19 cellular contexts compared by ENCODE assay signal in the genomic region with DNA sequence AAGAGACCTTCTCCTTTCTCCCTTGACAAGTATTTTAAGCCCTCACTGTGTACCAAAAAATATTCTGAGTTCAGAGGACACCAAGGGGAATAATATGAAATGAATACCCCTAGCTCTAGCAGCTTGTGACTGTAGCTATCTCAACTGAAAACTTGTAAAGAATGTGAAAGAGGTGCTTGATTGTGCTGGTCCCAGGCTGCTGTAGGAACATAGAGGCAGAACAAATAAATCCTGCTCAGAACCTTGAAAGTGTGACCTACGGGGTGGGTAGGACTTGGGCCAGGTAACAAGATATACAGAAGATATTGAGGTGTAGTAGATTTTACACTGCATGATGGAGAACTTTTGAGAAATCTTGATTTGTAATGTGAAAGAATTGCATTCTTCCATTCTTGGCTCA.
DNase-seq lines count a peak whose midpoint lies in the region; TF ChIP-seq lines count a peak whose summit lies in the region.
"Had no signal": no experiment of that assay in that cellular context is flagged by ENCODE, and none has a peak within 500 bp of the region (broad histone marks: within the 10 kb centered on the region; RNA-seq: fewer than 3 reads in every experiment).

No MANE protein-coding gene starts in this region.

- H3K36me3 ChIP-seq in thyroid gland = no peaks in the 10 kb centered on the region
- H3K36me3 ChIP-seq: BLaER1 had no signal

- peaks cover 7 to 9% of the 10 kb centered on the region in 2 donors for H3K4me1 ChIP-seq in thyroid gland
- H3K4me1 ChIP-seq: A549, BLaER1 had no signal

- H3K4me3 Mint-ChIP-seq in nephron = no peak overlapping the region
- no peak overlapping the region for H3K4me3 Mint-ChIP-seq in activated CD4-positive, alpha-beta T cell treated with anti-CD3 and anti-CD28 coated beads, Interleukin-2, amount 10 ng/mL, durations not matched to agents 24 days and 14 days
- H3K4me3 Mint-ChIP-seq: CD14-positive monocyte; CD4-positive, alpha-beta memory T cell; HFFc6 had no signal

- peaks cover 10% of the 10 kb centered on the region for H3K27me3 Mint-ChIP-seq in nephron (ENCODE audit: low read depth)
- H3K27me3 Mint-ChIP-seq in activated CD4-positive, alpha-beta T cell treated with anti-CD3 and anti-CD28 coated beads, Interleukin-2, amount 10 ng/mL, durations not matched to agents 24 days and 14 days = no peaks in the 10 kb centered on the region
- H3K27me3 Mint-ChIP-seq: CD4-positive, alpha-beta memory T cell had no signal

- WGBS in thyroid gland, 2 donors = 21 to 29% methylated on average over 1 of the region's 1 CpG

- H3K27ac ChIP-seq in thyroid gland = peak overlapping the region in 2 of 3 donors; percentile 17 to 21
- H3K27ac ChIP-seq: 22Rv1, A549, BLaER1 had no signal

- TF ChIP-seq CTCF in choroid plexus epithelial cell (conservative IDR thresholded peaks at IDR 0.05; ENCODE audit: low read depth, low read length) (no peak), nephron (IDR thresholded peaks at IDR 0.05; ENCODE audit: unreplicated experiment in 3 of 3) (no peak), thyroid gland (IDR thresholded peaks at IDR 0.05) (no peak)

- no peaks in the 10 kb centered on the region for H3K36me3 Mint-ChIP-seq in nephron (ENCODE audit: low read depth)
- H3K36me3 Mint-ChIP-seq in activated CD4-positive, alpha-beta T cell treated with anti-CD3 and anti-CD28 coated beads, Interleukin-2, amount 10 ng/mL, durations not matched to agents 24 days and 14 days (ENCODE audit: low read depth) = no peaks in the 10 kb centered on the region
- H3K36me3 Mint-ChIP-seq: CD14-positive monocyte; CD4-positive, alpha-beta memory T cell had no signal

- DNase-seq in DMS 273 (lab: John Stamatoyannopoulos, UW; ENCODE audit: unreplicated experiment) (peak; percentile 55), DMS 273 treated with DMSO at 0.1 percent for 48 hours (lab: John Stamatoyannopoulos, UW) (no peak), choroid plexus epithelial cell (ENCODE audit: low read depth) (peak; percentile 3), thyroid gland (peak; percentile 35 to 44), NCI-H1694 (lab: John Stamatoyannopoulos, UW) (no peak), T-helper 9 cell (no peak)
- no peak for DNase-seq in activated CD4-positive, alpha-beta T cell treated with anti-CD3 and anti-CD28 coated beads, Interleukin-2, amount 10 ng/mL, durations not matched to agents 24 days and 14 days
- DNase-seq: AML-193; CD4-positive, alpha-beta memory T cell; DMS53; DND-41; EL; HFFc6 had no signal

- H3K4me1 Mint-ChIP-seq in nephron = peaks cover 18% of the 10 kb centered on the region
- H3K4me1 Mint-ChIP-seq in activated CD4-positive, alpha-beta T cell treated with anti-CD3 and anti-CD28 coated beads, Interleukin-2, amount 10 ng/mL, durations not matched to agents 24 days and 14 days = no peaks in the 10 kb centered on the region
- H3K4me1 Mint-ChIP-seq: CD14-positive monocyte; CD4-positive, alpha-beta memory T cell had no signal

- no peaks in the 10 kb centered on the region for H3K9me3 ChIP-seq in thyroid gland
- H3K9me3 ChIP-seq: A549, BLaER1 had no signal

- H3K27me3 ChIP-seq in thyroid gland = no peaks in the 10 kb centered on the region
- H3K27me3 ChIP-seq: BLaER1 had no signal

- intact Hi-C loops in thyroid gland (cut with DNase I) = no loop called here
- intact Hi-C loops in activated CD4-positive, alpha-beta T cell treated with anti-CD3 and anti-CD28 coated beads, Interleukin-2, amount 10 ng/mL, durations not matched to agents 24 days and 14 days (cut with micrococcal nuclease) = no loop called here

- H3K4me3 ChIP-seq in choroid plexus epithelial cell (ENCODE audit: low read depth, low read length) (no peak overlapping the region), thyroid gland (replicated peaks in 1 of 3) (no peak overlapping the region)
- H3K4me3 ChIP-seq: A549, BLaER1, GM12878 had no signal

- H3K9me3 Mint-ChIP-seq in nephron = no peaks in the 10 kb centered on the region
- no peaks in the 10 kb centered on the region for H3K9me3 Mint-ChIP-seq in activated CD4-positive, alpha-beta T cell treated with anti-CD3 and anti-CD28 coated beads, Interleukin-2, amount 10 ng/mL, durations not matched to agents 24 days and 14 days
- H3K9me3 Mint-ChIP-seq: HFFc6 had no signal

- peak overlapping the region in 2 of 3 experiments; percentile 55 for H3K27ac Mint-ChIP-seq in nephron
- no peak overlapping the region for H3K27ac Mint-ChIP-seq in activated CD4-positive, alpha-beta T cell treated with anti-CD3 and anti-CD28 coated beads, Interleukin-2, amount 10 ng/mL, durations not matched to agents 24 days and 14 days
- H3K27ac Mint-ChIP-seq: CD14-positive monocyte; CD4-positive, alpha-beta memory T cell; HFFc6 had no signal

- no peak for TF ChIP-seq POLR2A in thyroid gland (IDR thresholded peaks at IDR 0.05)

Comparison
In these comparisons a context has a peak if more than half of its experiments do, and no peak if none do; other contexts are left out.
1. DNase-seq: peak in DMS 273 (single experiment), choroid plexus epithelial cell (single experiment) and thyroid gland (2 of 2); none in DMS 273 treated with DMSO at 0.1 percent for 48 hours (single experiment), activated CD4-positive, alpha-beta T cell treated with anti-CD3 and anti-CD28 coated beads, Interleukin-2, amount 10 ng/mL, durations not matched to agents 24 days and 14 days (single experiment), NCI-H1694 (single experiment) and T-helper 9 cell (single experiment).